ENCODE assay signal across 24 cellular contexts in genomic region chr3:169195672-169196071, GRCh38.
DNase-seq lines count a peak whose midpoint lies in the region; ATAC-seq, FAIRE-seq and TF ChIP-seq lines count a peak whose summit lies in the region.
"Had no signal": no experiment of that assay in that cellular context is flagged by ENCODE, and none has a peak within 500 bp of the region (broad histone marks: within the 10 kb centered on the region; RNA-seq: fewer than 3 reads in every experiment).

No MANE protein-coding gene starts in this region.

- H3K36me3 ChIP-seq in A673 (ENCODE audit: insufficient read depth, low read length, poor library complexity, severe bottlenecking) (no peaks in the 10 kb centered on the region), BE2C (no peaks in the 10 kb centered on the region), bronchial epithelial cell (ENCODE audit: control insufficient read depth, insufficient read depth, low read length) (no peaks in the 10 kb centered on the region), neural cell (ENCODE audit: insufficient read depth, low read length) (no peaks in the 10 kb centered on the region), MG63 (no peaks in the 10 kb centered on the region)
- H3K36me3 ChIP-seq: BLaER1 had no signal

- H3K36me3 Mint-ChIP-seq in activated CD4-positive, alpha-beta T cell treated with anti-CD3 and anti-CD28 coated beads for 36 hours (ENCODE audit: low read depth) = no peaks in the 10 kb centered on the region
- H3K36me3 Mint-ChIP-seq: CD8-positive, alpha-beta T cell had no signal

- no peak for ATAC-seq in HG02678 (IDR thresholded peaks at IDR 0.05; ENCODE audit: unreplicated experiment)
- ATAC-seq in activated CD4-positive, alpha-beta T cell treated with anti-CD3 and anti-CD28 coated beads for 36 hours = no peak
- ATAC-seq: CD8-positive, alpha-beta T cell had no signal

- H3K9ac ChIP-seq in neural cell (ENCODE audit: low read length) = no peak overlapping the region
- H3K9ac ChIP-seq: BLaER1 had no signal

- POLR2A ChIA-PET in A673 (lab: Charles Lee; ENCODE audit: low non-redundant PET) = no interaction called here
- POLR2A ChIA-PET in activated CD4-positive, alpha-beta T cell treated with anti-CD3 and anti-CD28 coated beads for 36 hours (lab: Charles Lee) = no interaction called here

- TF ChIP-seq EP300 in neural cell (conservative IDR thresholded peaks at IDR 0.05; ENCODE audit: poor library complexity, severe bottlenecking) = peak; percentile 96

- CTCF ChIA-PET in A673 (lab: Charles Lee) = no interaction called here
- CTCF ChIA-PET in activated CD4-positive, alpha-beta T cell treated with anti-CD3 and anti-CD28 coated beads for 36 hours (lab: Charles Lee) = interaction anchor here (0.7 kb wide), 1 partner anchor 794 kb away, joined by 3 read pairs; no protein-coding TSS in a partner anchor

- no peaks in the 10 kb centered on the region for H3K4me1 ChIP-seq in A673 (ENCODE audit: insufficient read depth, low read length, poor library complexity, severe bottlenecking)
- peaks cover 5% of the 10 kb centered on the region for H3K4me1 ChIP-seq in BE2C
- H3K4me1 ChIP-seq: BLaER1, Caco-2 had no signal

- no peaks in the 10 kb centered on the region for H3K79me2 ChIP-seq in neural cell (replicated peaks; ENCODE audit: insufficient read depth, low read length)

- H3K27me3 ChIP-seq in A673 (replicated peaks; ENCODE audit: insufficient read depth, low read depth, low read length, poor library complexity) = peaks cover 35% of the 10 kb centered on the region
- H3K27me3 ChIP-seq in BE2C = no peaks in the 10 kb centered on the region
- H3K27me3 ChIP-seq in bronchial epithelial cell (ENCODE audit: control insufficient read depth, insufficient read depth, low read length) = no peaks in the 10 kb centered on the region
- no peaks in the 10 kb centered on the region for H3K27me3 ChIP-seq in neural cell (ENCODE audit: insufficient read depth, low read depth, low read length)
- H3K27me3 ChIP-seq in MG63 = no peaks in the 10 kb centered on the region
- H3K27me3 ChIP-seq: BLaER1 had no signal

- intact Hi-C loops in A673 (cut with micrococcal nuclease; ENCODE audit: unreplicated experiment) = no loop called here
- intact Hi-C loops in activated CD4-positive, alpha-beta T cell treated with anti-CD3 and anti-CD28 coated beads for 36 hours (cut with DNase I, micrococcal nuclease) = no loop called here

- BruUV-seq in A673 (replicated peaks; lab: Mats Ljungman, UMichigan) = no TSS peak

- H3K9me2 ChIP-seq in neural cell (ENCODE audit: insufficient read depth, low read length) = no peaks in the 10 kb centered on the region

- no peak for TF ChIP-seq CTCF in A673 (conservative IDR thresholded peaks at IDR 0.05; ENCODE audit: low read depth, low read length)
- TF ChIP-seq CTCF in BE2C (IDR thresholded peaks at IDR 0.05; ENCODE audit: low read depth, low read length) = no peak
- no peak for TF ChIP-seq CTCF in bronchial epithelial cell (IDR thresholded peaks at IDR 0.05; ENCODE audit: insufficient read depth, low read length, severe bottlenecking)
- no peak for TF ChIP-seq CTCF in neural cell (IDR thresholded peaks at IDR 0.05; ENCODE audit: poor library complexity, severe bottlenecking)

- no peaks in the 10 kb centered on the region for H4K20me1 ChIP-seq in neural cell (ENCODE audit: insufficient read depth)
- H4K20me1 ChIP-seq: BLaER1 had no signal

- H3K4me1 Mint-ChIP-seq in activated CD4-positive, alpha-beta T cell treated with anti-CD3 and anti-CD28 coated beads for 36 hours = no peaks in the 10 kb centered on the region
- H3K4me1 Mint-ChIP-seq: B cell had no signal

- H3K4me3 ChIP-seq in A673 (ENCODE audit: low read depth, low read length, poor library complexity, severe bottlenecking) = no peak overlapping the region
- no peak overlapping the region for H3K4me3 ChIP-seq in BE2C (ENCODE audit: low read depth, low read length)
- no peak overlapping the region for H3K4me3 ChIP-seq in bronchial epithelial cell (ENCODE audit: low read depth, low read length)
- H3K4me3 ChIP-seq in neural cell (ENCODE audit: low read length) = no peak overlapping the region
- H3K4me3 ChIP-seq in MG63 = no peak overlapping the region
- H3K4me3 ChIP-seq: BLaER1 had no signal

- H3F3A ChIP-seq in neural cell (ENCODE audit: insufficient read depth, low read length, poor library complexity, severe bottlenecking) = no peaks in the 10 kb centered on the region

- no peak overlapping the region for H3K27ac ChIP-seq in A673 (ENCODE audit: low read depth, low read length, poor library complexity, severe bottlenecking)
- H3K27ac ChIP-seq in neural cell (ENCODE audit: low read length) = peak overlapping the region; percentile 12
- H3K27ac ChIP-seq: BLaER1, C4-2B had no signal

- DNase-seq in A673 (ENCODE audit: low spot score) (peak; percentile 26), BE2C (peak; percentile 12), bronchial epithelial cell (ENCODE audit: low read depth) (no peak), C1 segment of cervical spinal cord (lab: John Stamatoyannopoulos, UW) (no peak), MG63 (no peak)
- DNase-seq in activated CD4-positive, alpha-beta T cell treated with anti-CD3 and anti-CD28 coated beads for 36 hours = no peak
- DNase-seq: 8988T; AML-193; Caco-2; Calu3; CD4-positive, alpha-beta T cell; CD8-positive, alpha-beta T cell; DMS79 treated with DMSO at 0.1 percent for 48 hours; GF-D8 had no signal

- peak; percentile 18 for FAIRE-seq in bronchial epithelial cell (lab: Jason Lieb, UNC)
- FAIRE-seq: A204.1, D721Med, G401.6, GM12891, GM19239 had no signal

- no peaks in the 10 kb centered on the region for H3K9me3 ChIP-seq in A673 (ENCODE audit: low read depth, low read length, poor library complexity, severe bottlenecking)
- no peaks in the 10 kb centered on the region for H3K9me3 ChIP-seq in BE2C
- no peaks in the 10 kb centered on the region for H3K9me3 ChIP-seq in neural cell (ENCODE audit: low read length)
- 0 out of 2 replicates have a peak, but pooled peaks cover 1% of the 10 kb centered on the region for H3K9me3 ChIP-seq in MG63
- H3K9me3 ChIP-seq: BLaER1, Caco-2 had no signal

- no peak overlapping the region for H3K4me2 ChIP-seq in neural cell (ENCODE audit: low read length)
- H3K4me2 ChIP-seq: BLaER1 had no signal

- H2AFZ ChIP-seq in neural cell (ENCODE audit: low read depth, low read length) = no peak overlapping the region

- peaks cover 2% of the 10 kb centered on the region for H3K27me3 Mint-ChIP-seq in activated CD4-positive, alpha-beta T cell treated with anti-CD3 and anti-CD28 coated beads for 36 hours

- TF ChIP-seq RAD21 in neural cell (conservative IDR thresholded peaks at IDR 0.05) = no peak

- peaks cover 3% of the 10 kb centered on the region for H3K9me3 Mint-ChIP-seq in activated CD4-positive, alpha-beta T cell treated with anti-CD3 and anti-CD28 coated beads for 36 hours (ENCODE audit: low read depth)

- no peak overlapping the region for H3K4me3 Mint-ChIP-seq in activated CD4-positive, alpha-beta T cell treated with anti-CD3 and anti-CD28 coated beads for 36 hours
- H3K4me3 Mint-ChIP-seq: B cell; CD4-positive, alpha-beta T cell; CD8-positive, alpha-beta T cell had no signal

- no peak overlapping the region for H3K27ac Mint-ChIP-seq in activated CD4-positive, alpha-beta T cell treated with anti-CD3 and anti-CD28 coated beads for 36 hours
- H3K27ac Mint-ChIP-seq: B cell; CD4-positive, alpha-beta T cell; CD8-positive, alpha-beta T cell had no signal

TF ChIP-seq in neural cell, 6 proteins besides CTCF, POLR2A, EP300 and RAD21:
- TF ChIP-seq POLR2AphosphoS5 (IDR thresholded peaks at IDR 0.05) (peak; percentile 74), REST (IDR thresholded peaks at IDR 0.05; ENCODE audit: borderline replicate concordance) (no peak), EZH2 (IDR thresholded peaks at IDR 0.05; ENCODE audit: borderline replicate concordance, insufficient read depth, low read length, poor library complexity, severe bottlenecking) (no peak)

Comparison
In these comparisons a context has a peak if more than half of its experiments do, and no peak if none do; other contexts are left out.
1. DNase-seq: peak in A673 (single experiment) and BE2C (single experiment); none in bronchial epithelial cell (single experiment), C1 segment of cervical spinal cord (0 of 14), MG63 (single experiment) and activated CD4-positive, alpha-beta T cell treated with anti-CD3 and anti-CD28 coated beads for 36 hours (single experiment).